In genomic region chr10:75261813-75262725, GRCh38 we compare ENCODE assay signal across 1 cellular context.
TF ChIP-seq lines count a peak whose summit lies in the region.

No MANE protein-coding gene starts in this region.

TF ChIP-seq in HepG2, 621 proteins besides CTCF, POLR2A, EP300 and RAD21 (continued from another document and continues in another):
- TF ChIP-seq PATZ1 (CRISPR knock-in tag; IDR thresholded peaks at IDR 0.05) (peak; percentile 91), ZFP36 (IDR thresholded peaks at IDR 0.05; ENCODE audit: borderline replicate concordance, low read depth, low read length, partially characterized antibody) (no peak), ZNF768 (CRISPR knock-in tag; IDR thresholded peaks at IDR 0.05) (peak; percentile 97), FOXO4 (CRISPR knock-in tag; conservative IDR thresholded peaks at IDR 0.05) (no peak), SIN3A (IDR thresholded peaks at IDR 0.05; ENCODE audit: borderline replicate concordance, low read depth, low read length) (no peak), HNRNPK (IDR thresholded peaks at IDR 0.05; ENCODE audit: low read depth, low read length, poor library complexity, severe bottlenecking) (no peak), SYNCRIP (IDR thresholded peaks at IDR 0.05; ENCODE audit: insufficient read depth, low read depth, low read length) (no peak), LCORL (IDR thresholded peaks at IDR 0.05) (no peak), LCORL (CRISPR knock-in tag; IDR thresholded peaks at IDR 0.05) (peak; percentile 21; the same call in 1 of the 2 replicates), ZNF292 (CRISPR knock-in tag; IDR thresholded peaks at IDR 0.05; ENCODE audit: borderline replicate concordance, low read depth) (0 out of 2 replicates have a peak, but pooled peaks have one; percentile 48), MAFK (conservative IDR thresholded peaks at IDR 0.05 in 1 of 2, IDR thresholded peaks at IDR 0.05 in 1 of 2; ENCODE audit: low read length in 2 of 2) (no peak), ZFP1 (CRISPR knock-in tag; IDR thresholded peaks at IDR 0.05) (no peak), NAIF1 (CRISPR knock-in tag; IDR thresholded peaks at IDR 0.05; ENCODE audit: borderline replicate concordance) (peak; percentile 59; the same call in 1 of the 2 replicates), SIX4 (CRISPR knock-in tag; IDR thresholded peaks at IDR 0.05) (no peak), PBX3 (CRISPR knock-in tag; IDR thresholded peaks at IDR 0.05; ENCODE audit: borderline replicate concordance) (no peak), MNT (IDR thresholded peaks at IDR 0.05) (no peak), KLF15 (CRISPR knock-in tag; IDR thresholded peaks at IDR 0.05; ENCODE audit: borderline replicate concordance) (no peak), MLX (CRISPR knock-in tag; IDR thresholded peaks at IDR 0.05) (no peak), ZNF263 (CRISPR knock-in tag; IDR thresholded peaks at IDR 0.05) (no peak), AHR (CRISPR knock-in tag; IDR thresholded peaks at IDR 0.05) (no peak), JDP2 (CRISPR knock-in tag; IDR thresholded peaks at IDR 0.05; ENCODE audit: borderline replicate concordance) (no peak), NCOA1 (CRISPR knock-in tag; IDR thresholded peaks at IDR 0.05) (no peak), ATF7-NPFF (CRISPR knock-in tag; IDR thresholded peaks at IDR 0.05; ENCODE audit: low read depth) (no peak), RBM39 (IDR thresholded peaks at IDR 0.05; ENCODE audit: low read depth, low read length, poor library complexity, severe bottlenecking) (no peak), RBFOX2 (IDR thresholded peaks at IDR 0.05; ENCODE audit: low read depth, low read length) (no peak), TFDP2 (CRISPR knock-in tag; IDR thresholded peaks at IDR 0.05) (no peak), RARA (CRISPR knock-in tag; IDR thresholded peaks at IDR 0.05) (0 out of 2 replicates have a peak, but pooled peaks have one; percentile 23), ZNF674 (CRISPR knock-in tag; IDR thresholded peaks at IDR 0.05; ENCODE audit: low read depth) (no peak), GABPB1 (CRISPR knock-in tag; IDR thresholded peaks at IDR 0.05) (peak; percentile 21; the same call in 1 of the 2 replicates), ZFP36L1 (CRISPR knock-in tag; IDR thresholded peaks at IDR 0.05) (no peak), ZNF747 (CRISPR knock-in tag; IDR thresholded peaks at IDR 0.05; ENCODE audit: borderline replicate concordance) (no peak), RCOR2 (CRISPR knock-in tag; IDR thresholded peaks at IDR 0.05) (0 out of 2 replicates have a peak, but pooled peaks have one; percentile 22), POLR2G (IDR thresholded peaks at IDR 0.05; ENCODE audit: low read depth, low read length) (no peak), MED13 (CRISPR knock-in tag; IDR thresholded peaks at IDR 0.05) (no peak), PHF5A (CRISPR knock-in tag; IDR thresholded peaks at IDR 0.05; ENCODE audit: low read depth, unreplicated experiment) (no peak), IRX3 (CRISPR knock-in tag; IDR thresholded peaks at IDR 0.05; ENCODE audit: borderline replicate concordance, low read depth) (no peak), CBX5 (CRISPR knock-in tag; IDR thresholded peaks at IDR 0.05; ENCODE audit: borderline replicate concordance) (no peak), ZNF362 (CRISPR knock-in tag; IDR thresholded peaks at IDR 0.05; ENCODE audit: borderline replicate concordance) (no peak), HMGA1 (CRISPR knock-in tag; conservative IDR thresholded peaks at IDR 0.05) (no peak), RORA (CRISPR knock-in tag; IDR thresholded peaks at IDR 0.05) (no peak), NFAT5 (CRISPR knock-in tag; IDR thresholded peaks at IDR 0.05) (no peak), TFE3 (CRISPR knock-in tag; IDR thresholded peaks at IDR 0.05) (no peak), HNF4G (IDR thresholded peaks at IDR 0.05; ENCODE audit: borderline replicate concordance, low read depth, low read length) (peak; percentile 34; the same call in 1 of the 2 replicates), HNF4G (CRISPR knock-in tag; IDR thresholded peaks at IDR 0.05; ENCODE audit: borderline replicate concordance, low read depth) (no peak), ZKSCAN5 (CRISPR knock-in tag; IDR thresholded peaks at IDR 0.05) (no peak), ZSCAN29 (CRISPR knock-in tag; conservative IDR thresholded peaks at IDR 0.05) (no peak), NFE2 (CRISPR knock-in tag; IDR thresholded peaks at IDR 0.05) (no peak), ZNF556 (CRISPR knock-in tag; IDR thresholded peaks at IDR 0.05; ENCODE audit: borderline replicate concordance) (0 out of 2 replicates have a peak, but pooled peaks have one; percentile 26), HIVEP1 (CRISPR knock-in tag; IDR thresholded peaks at IDR 0.05) (no peak), TAF15 (IDR thresholded peaks at IDR 0.05; ENCODE audit: low read depth, low read length, poor library complexity, severe bottlenecking) (no peak), ZNF317 (CRISPR knock-in tag; IDR thresholded peaks at IDR 0.05) (no peak), MTF1 (CRISPR knock-in tag; IDR thresholded peaks at IDR 0.05) (peak; percentile 87; the same call in 1 of the 2 replicates), NFYC (CRISPR knock-in tag; IDR thresholded peaks at IDR 0.05) (no peak), SMC3 (IDR thresholded peaks at IDR 0.05; ENCODE audit: low read length) (no peak), FOXP1 (IDR thresholded peaks at IDR 0.05) (no peak), FOXP1 (CRISPR knock-in tag; IDR thresholded peaks at IDR 0.05) (no peak), TSC22D2 (CRISPR knock-in tag; IDR thresholded peaks at IDR 0.05; ENCODE audit: borderline replicate concordance) (no peak), ZNF451 (CRISPR knock-in tag; IDR thresholded peaks at IDR 0.05) (no peak), ZNF713 (CRISPR knock-in tag; IDR thresholded peaks at IDR 0.05) (no peak)
